ENCODE assay signal across 8 cellular contexts in genomic region chr5:39274388-39275085, GRCh38. TPM values are rescaled to one million over a fixed set of nuclear protein-coding genes. Genes with fewer than 3 reads are reported as not detected.
DNase-seq lines count a peak whose midpoint lies in the region; ATAC-seq and TF ChIP-seq lines count a peak whose summit lies in the region.

No MANE protein-coding gene starts in this region.

- CTCF ChIA-PET in activated CD4-positive, alpha-beta memory T cell treated with anti-CD3 and anti-CD28 coated beads for 36 hours (lab: Charles Lee): interaction anchor here (0.6 to 2.6 kb wide), 10 partner anchors 9 to 194 kb away, joined by 3 to 28 read pairs (median 4); partner anchors contain the start of gene FYB1
- CTCF ChIA-PET in naive thymus-derived CD4-positive, alpha-beta T cell (lab: Charles Lee): interaction anchor here (0.6 to 5.5 kb wide), 10 partner anchors 8 to 246 kb away, joined by 3 to 42 read pairs (median 4); partner anchors contain the start of gene FYB1

- H3K27ac Mint-ChIP-seq in activated CD4-positive, alpha-beta memory T cell treated with anti-CD3 and anti-CD28 coated beads for 36 hours: peak overlapping the region; percentile 95
- peak overlapping the region; percentile 92 to 98 (median 96) for H3K27ac Mint-ChIP-seq in naive thymus-derived CD4-positive, alpha-beta T cell

- H3K9me3 ChIP-seq in naive thymus-derived CD4-positive, alpha-beta T cell (ENCODE audit: control insufficient read depth in 2 of 3, low read length in 3 of 3): no peaks in the 10 kb centered on the region
- no peaks in the 10 kb centered on the region for H3K9me3 ChIP-seq in gastrocnemius medialis

- no peak for TF ChIP-seq POLR2A in gastrocnemius medialis (IDR thresholded peaks at IDR 0.05)

- no peaks in the 10 kb centered on the region for H3K36me3 ChIP-seq in naive thymus-derived CD4-positive, alpha-beta T cell (ENCODE audit: control insufficient read depth in 2 of 3, insufficient read depth in 3 of 3, low read length in 3 of 3)
- no peaks in the 10 kb centered on the region for H3K36me3 ChIP-seq in gastrocnemius medialis

- in situ Hi-C loops in gastrocnemius medialis (cut with MboI; ENCODE audit: low sequenced_read_pairs in 4 of 4): no loop called here

- peaks cover 34 to 49% of the 10 kb centered on the region in 2 donors for H3K4me1 ChIP-seq in naive thymus-derived CD4-positive, alpha-beta T cell (ENCODE audit: control insufficient read depth in 2 of 2, insufficient read depth in 2 of 2, low read length in 2 of 2)
- no peaks in the 10 kb centered on the region for H3K4me1 ChIP-seq in gastrocnemius medialis

- peak overlapping the region; percentile 59 for H3K4me3 ChIP-seq in naive thymus-derived CD4-positive, alpha-beta T cell (ENCODE audit: low read length)
- H3K4me3 ChIP-seq in gastrocnemius medialis: peak overlapping the region in 1 of 4 donors; percentile 7

- no peak for TF ChIP-seq CTCF in gastrocnemius medialis (IDR thresholded peaks at IDR 0.05 in 4 of 5, conservative IDR thresholded peaks at IDR 0.05 in 1 of 5)

- H3K27me3 ChIP-seq in naive thymus-derived CD4-positive, alpha-beta T cell (ENCODE audit: control insufficient read depth in 2 of 2, insufficient read depth in 2 of 2, low read length in 2 of 2): no peaks in the 10 kb centered on the region
- no peaks in the 10 kb centered on the region for H3K27me3 ChIP-seq in gastrocnemius medialis

- intact Hi-C loops in activated CD4-positive, alpha-beta memory T cell treated with anti-CD3 and anti-CD28 coated beads for 36 hours (cut with micrococcal nuclease): loop anchor here (1.0 to 2.0 kb wide), 3 partner anchors 43 to 126 kb away; no protein-coding TSS in a partner anchor
- intact Hi-C loops in naive thymus-derived CD4-positive, alpha-beta T cell (cut with micrococcal nuclease): loop anchor here (1.0 to 5.0 kb wide), 7 partner anchors 9 to 1563 kb away; partner anchors contain the start of genes RICTOR (in 1 of the 2) and RPL37 (in 1 of the 2)
- intact Hi-C loops in gastrocnemius medialis (cut with DNase I; ENCODE audit: low total_unique reads): no loop called here

- peak overlapping the region; percentile 74 for H3K4me3 Mint-ChIP-seq in activated CD4-positive, alpha-beta memory T cell treated with anti-CD3 and anti-CD28 coated beads for 36 hours
- H3K4me3 Mint-ChIP-seq in naive thymus-derived CD4-positive, alpha-beta T cell: peak overlapping the region; percentile 63 to 88 (median 85)

- POLR2A ChIA-PET in activated CD4-positive, alpha-beta memory T cell treated with anti-CD3 and anti-CD28 coated beads for 36 hours (lab: Charles Lee): interaction anchor here (0.9 to 1.1 kb wide), 2 partner anchors 57 to 72 kb away, joined by 3 to 4 read pairs; no protein-coding TSS in a partner anchor
- POLR2A ChIA-PET in naive thymus-derived CD4-positive, alpha-beta T cell (lab: Charles Lee): interaction anchor here (0.8 to 4.4 kb wide), 16 partner anchors 10 to 115 kb away, joined by 3 to 52 read pairs (median 4); partner anchors contain the start of gene FYB1

- H3K27ac ChIP-seq in naive thymus-derived CD4-positive, alpha-beta T cell (ENCODE audit: low read depth, low read length): peak overlapping the region; percentile 74
- peak overlapping the region in 2 of 4 donors; percentile 3 to 29 for H3K27ac ChIP-seq in gastrocnemius medialis

- peaks cover 19% of the 10 kb centered on the region for H3K9me3 Mint-ChIP-seq in activated CD4-positive, alpha-beta memory T cell treated with anti-CD3 and anti-CD28 coated beads for 36 hours
- H3K9me3 Mint-ChIP-seq in naive thymus-derived CD4-positive, alpha-beta T cell: peaks cover 0 to 17% (median 6%) of the 10 kb centered on the region in 11 donors

- no peaks in the 10 kb centered on the region for H3K27me3 Mint-ChIP-seq in activated CD4-positive, alpha-beta memory T cell treated with anti-CD3 and anti-CD28 coated beads for 36 hours
- H3K27me3 Mint-ChIP-seq in naive thymus-derived CD4-positive, alpha-beta T cell: no peaks in the 10 kb centered on the region

- H3K36me3 Mint-ChIP-seq in activated CD4-positive, alpha-beta memory T cell treated with anti-CD3 and anti-CD28 coated beads for 36 hours: peaks cover 8% of the 10 kb centered on the region
- H3K36me3 Mint-ChIP-seq in naive thymus-derived CD4-positive, alpha-beta T cell: peaks cover 0 to 34% (median 0%) of the 10 kb centered on the region in 5 donors

- peak; percentile 48 to 61 for DNase-seq in AML-193 (lab: John Stamatoyannopoulos, UW)
- DNase-seq in activated CD4-positive, alpha-beta memory T cell treated with anti-CD3 and anti-CD28 coated beads for 36 hours: no peak
- peak in 7 of 9 donors; percentile 29 to 52 (median 46) for DNase-seq in naive thymus-derived CD4-positive, alpha-beta T cell
- no peak for DNase-seq in NCI-H1417 (lab: John Stamatoyannopoulos, UW)
- DNase-seq in gastrocnemius medialis: no peak
- DNase-seq in NCI-H1092 (lab: John Stamatoyannopoulos, UW): no peak

- ATAC-seq in GM19043 (IDR thresholded peaks at IDR 0.05; ENCODE audit: low read depth, unreplicated experiment): peak; percentile 77
- ATAC-seq in HG03196 (IDR thresholded peaks at IDR 0.05; ENCODE audit: unreplicated experiment): peak; percentile 82
- peak; percentile 68 for ATAC-seq in naive thymus-derived CD4-positive, alpha-beta T cell
- ATAC-seq in gastrocnemius medialis: no peak

- peaks cover 53% of the 10 kb centered on the region for H3K4me1 Mint-ChIP-seq in activated CD4-positive, alpha-beta memory T cell treated with anti-CD3 and anti-CD28 coated beads for 36 hours (ENCODE audit: low read depth)
- peaks cover 25 to 67% (median 47%) of the 10 kb centered on the region in 7 donors for H3K4me1 Mint-ChIP-seq in naive thymus-derived CD4-positive, alpha-beta T cell

RNA-seq across cellular contexts. Expression of gene FYB1, which starts 55.2 kb away (rescaled TPM):
- total RNA-seq in activated CD4-positive, alpha-beta memory T cell treated with anti-CD3 and anti-CD28 coated beads for 36 hours: 100 to 1,000 TPM; 105 to 106 TPM
- total RNA-seq in naive thymus-derived CD4-positive, alpha-beta T cell: 100 to 1,000 TPM; 310 to 701 (median 497) TPM
- 100 to 1,000 TPM; 342 to 488 TPM for polyA plus RNA-seq in naive thymus-derived CD4-positive, alpha-beta T cell
- 1 to 10 TPM; 1.1 to 5.6 (median 2.6) TPM for total RNA-seq in gastrocnemius medialis

Comparison
In these comparisons a context has a peak if more than half of its experiments do, and no peak if none do; other contexts are left out.
1. DNase-seq: peak in AML-193 (2 of 2) and naive thymus-derived CD4-positive, alpha-beta T cell (7 of 9); none in activated CD4-positive, alpha-beta memory T cell treated with anti-CD3 and anti-CD28 coated beads for 36 hours (single experiment), NCI-H1417 (0 of 3), gastrocnemius medialis (0 of 2) and NCI-H1092 (single experiment).
2. ATAC-seq: peak in GM19043 (single experiment), HG03196 (single experiment) and naive thymus-derived CD4-positive, alpha-beta T cell (single experiment); none in gastrocnemius medialis (0 of 2).
3. RNA of gene FYB1, which starts 55.2 kb away (total RNA-seq): 310 to 701 TPM in naive thymus-derived CD4-positive, alpha-beta T cell and 105 to 106 TPM in activated CD4-positive, alpha-beta memory T cell treated with anti-CD3 and anti-CD28 coated beads for 36 hours; 1.1 to 5.6 TPM in gastrocnemius medialis; every median in the first group is over 10 times any median in the second.